Comparison of ENCODE assay signal across 8 cellular contexts in the genomic region with DNA sequence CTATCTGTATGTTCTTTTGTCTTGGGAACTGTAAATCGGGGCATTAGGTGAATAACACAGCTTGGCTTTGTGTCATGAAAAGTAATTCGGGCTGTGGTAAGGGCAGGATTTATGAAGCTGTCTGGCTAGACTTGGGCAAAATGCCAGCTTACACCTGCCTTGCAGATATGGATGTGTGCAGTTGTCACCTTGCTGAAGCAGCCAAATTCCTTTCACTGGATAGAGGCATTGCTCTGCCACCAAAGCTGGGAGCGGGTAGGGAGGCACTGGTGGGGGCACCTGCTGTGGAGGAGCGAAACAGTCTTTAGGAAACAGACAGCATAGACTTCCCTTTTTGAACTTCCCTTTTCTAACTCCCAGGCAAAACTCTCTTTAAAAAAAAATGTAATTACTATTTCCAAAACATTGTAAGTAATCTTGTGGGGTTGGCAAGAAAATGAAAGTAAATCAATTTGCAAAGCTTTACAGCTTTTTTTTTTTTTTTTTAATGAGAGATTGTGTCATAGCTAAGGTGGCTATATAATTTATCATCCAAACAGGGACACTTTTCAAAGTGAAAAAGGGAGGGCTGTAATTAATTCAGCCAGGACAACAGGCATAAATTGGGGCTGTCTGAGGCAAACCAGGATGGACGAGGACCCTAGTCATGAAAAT.
A peak's percentile ranks its signal among the peaks of the same experiment; 100 is the strongest.
DNase-seq lines count a peak whose midpoint lies in the region; ATAC-seq and TF ChIP-seq lines count a peak whose summit lies in the region.

No MANE protein-coding gene starts in this region.

- DNase-seq in NCI-H82 (lab: John Stamatoyannopoulos, UW) (peak; percentile 76), dorsolateral prefrontal cortex (peak in 1 of 10 donors; percentile 29), skeletal muscle cell (ENCODE audit: low read depth) (peak; percentile 54), AG08395 (ENCODE audit: low spot score) (no peak)
- no peak for DNase-seq in stimulated activated CD8-positive, alpha-beta memory T cell treated with anti-CD3 and anti-CD28 coated beads, Interleukin-4, amount 100 ng/mL, for 48 hours

- H4K20me1 ChIP-seq in BLaER1: no peaks in the 10 kb centered on the region

- peaks cover 47% of the 10 kb centered on the region for H3K4me1 ChIP-seq in BLaER1

- H3K27me3 ChIP-seq in BLaER1: no peaks in the 10 kb centered on the region
- no peaks in the 10 kb centered on the region for H3K27me3 ChIP-seq in dorsolateral prefrontal cortex

- H3K9me3 ChIP-seq in BLaER1: no peaks in the 10 kb centered on the region

- peak overlapping the region; percentile 77 for H3K4me2 ChIP-seq in BLaER1

- H3K4me3 ChIP-seq in BLaER1 (peak overlapping the region; percentile 31; the same call in 1 of the 2 replicates), dorsolateral prefrontal cortex (peak overlapping the region in 43 of 59 donors; percentile 1 to 54 (median 26)), skeletal muscle cell (ENCODE audit: low read depth, low read length) (no peak overlapping the region)

- no peak for TF ChIP-seq CTCF in dorsolateral prefrontal cortex (IDR thresholded peaks at IDR 0.05 in 54 of 56, conservative IDR thresholded peaks at IDR 0.05 in 2 of 56; ENCODE audit: low read depth in 1 of 56, partially characterized antibody in 56 of 56)

- H3K27ac ChIP-seq in BLaER1: peak overlapping the region; percentile 73
- peak overlapping the region in 23 of 59 donors; percentile 0 to 68 (median 31) for H3K27ac ChIP-seq in dorsolateral prefrontal cortex

- H3K9ac ChIP-seq in BLaER1: peak overlapping the region; percentile 68

- no peaks in the 10 kb centered on the region for H3K36me3 ChIP-seq in BLaER1

- intact Hi-C loops in dorsolateral prefrontal cortex (cut with DNase I): loop anchor here in 1 of 2 donors (10.0 kb wide), 2 partner anchors 68 to 518 kb away; no protein-coding TSS in a partner anchor

- ATAC-seq in GM19463 (IDR thresholded peaks at IDR 0.05; ENCODE audit: unreplicated experiment): peak; percentile 50
- ATAC-seq in HG03521 (IDR thresholded peaks at IDR 0.05; ENCODE audit: unreplicated experiment): peak; percentile 28

Comparison
In these comparisons a context has a peak if more than half of its experiments do, and no peak if none do; other contexts are left out.
1. DNase-seq: peak in NCI-H82 (single experiment) and skeletal muscle cell (single experiment); none in AG08395 (single experiment) and stimulated activated CD8-positive, alpha-beta memory T cell treated with anti-CD3 and anti-CD28 coated beads, Interleukin-4, amount 100 ng/mL, for 48 hours (single experiment).